In the genomic region with DNA sequence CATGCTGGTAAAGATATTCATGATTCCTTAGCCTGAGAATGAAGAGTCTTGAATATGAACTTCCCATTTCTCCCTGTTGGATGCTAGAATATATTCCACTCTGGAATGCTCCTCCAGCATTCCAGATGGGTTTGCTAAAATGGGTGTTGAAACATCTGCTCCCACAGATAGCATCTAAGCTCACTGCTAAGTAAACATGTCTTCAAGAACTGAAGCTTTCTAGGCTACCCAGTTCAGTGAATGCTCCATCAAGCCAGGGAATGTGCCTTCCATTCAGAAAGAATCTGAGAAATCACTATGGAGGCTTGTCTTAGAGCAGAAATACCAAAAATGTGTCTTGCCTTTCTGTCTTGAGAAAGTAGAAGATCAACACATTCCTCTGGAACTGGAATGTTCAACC, we compare ENCODE assay signal across 15 cellular contexts.
DNase-seq lines count a peak whose midpoint lies in the region; ATAC-seq, FAIRE-seq and TF ChIP-seq lines count a peak whose summit lies in the region.
"Had no signal": no experiment of that assay in that cellular context is flagged by ENCODE, and none has a peak within 500 bp of the region (broad histone marks: within the 10 kb centered on the region; RNA-seq: fewer than 3 reads in every experiment).

No MANE protein-coding gene starts in this region.

- no peaks in the 10 kb centered on the region for H3K36me3 ChIP-seq in ACC112 (ENCODE audit: insufficient read depth, low read length)
- H3K36me3 ChIP-seq: ovary, spleen had no signal

- H2AFZ ChIP-seq in ACC112 (ENCODE audit: low read length, unreplicated experiment) = peak overlapping the region; percentile 6

- H3K27ac ChIP-seq in ACC112 (ENCODE audit: low read depth, low read length) = peak overlapping the region; percentile 45
- H3K27ac ChIP-seq: ovary, spleen had no signal

- H3K27me3 ChIP-seq in ACC112 (ENCODE audit: insufficient read depth, low read length) = no peaks in the 10 kb centered on the region
- H3K27me3 ChIP-seq: ovary, spleen had no signal

- no peak for ATAC-seq in HG03571 (IDR thresholded peaks at IDR 0.05; ENCODE audit: unreplicated experiment)

- H3K4me3 ChIP-seq in ACC112 (ENCODE audit: low read depth, low read length) (no peak overlapping the region), astrocyte of the spinal cord (ENCODE audit: low read depth, low read length) (no peak overlapping the region)
- H3K4me3 ChIP-seq: ovary, spleen had no signal

- no peak for TF ChIP-seq CTCF in astrocyte of the spinal cord (IDR thresholded peaks at IDR 0.05; ENCODE audit: low read depth, low read length)

- no peak for FAIRE-seq in frontal cortex (lab: Jason Lieb, UNC)

- H3K4me1 ChIP-seq in ACC112 (ENCODE audit: control insufficient read depth, insufficient read depth, low read length, unreplicated experiment) = peaks cover 41% of the 10 kb centered on the region
- H3K4me1 ChIP-seq: spleen had no signal

- in situ Hi-C loops in astrocyte of the spinal cord (cut with HindIII; ENCODE audit: low sequenced_read_pairs) = no loop called here

- DNase-seq in HCEC 1CT (peak; percentile 80), astrocyte of the spinal cord (ENCODE audit: low read depth, low spot score) (peak; percentile 53), iris pigment epithelial cell (ENCODE audit: low read depth) (peak; percentile 84), activated gamma-delta T cell treated with Interleukin-2 at 50 U/mL for 16 hours (no peak), mucosa of gallbladder (ENCODE audit: low spot score) (no peak), frontal cortex (ENCODE audit: low spot score in 2 of 2) (no peak)
- DNase-seq: ACHN; activated CD4-positive, CD25-positive, alpha-beta regulatory T cell treated with anti-CD3 and anti-CD28 coated beads, Interleukin-2, amount 50 U/mL, for 72 hours; DMS153; NCI-H1048; NCI-H446; ovary; spleen had no signal

- H3K79me2 ChIP-seq in ACC112 (ENCODE audit: control insufficient read depth, insufficient read depth, low read length, unreplicated experiment) = no peaks in the 10 kb centered on the region

Comparison
In these comparisons a context has a peak if more than half of its experiments do, and no peak if none do; other contexts are left out.
1. DNase-seq: peak in HCEC 1CT (single experiment), astrocyte of the spinal cord (single experiment) and iris pigment epithelial cell (single experiment); none in activated gamma-delta T cell treated with Interleukin-2 at 50 U/mL for 16 hours (single experiment), mucosa of gallbladder (single experiment) and frontal cortex (0 of 2).